Comparison of ENCODE assay signal across 23 cellular contexts in genomic region chr2:260507-261161, GRCh38. TPM values are rescaled to one million over a fixed set of nuclear protein-coding genes. Genes with fewer than 3 reads are reported as not detected.
DNase-seq lines count a peak whose midpoint lies in the region; ATAC-seq and TF ChIP-seq lines count a peak whose summit lies in the region.
"Had no signal": no experiment of that assay in that cellular context is flagged by ENCODE, and none has a peak within 500 bp of the region (broad histone marks: within the 10 kb centered on the region; RNA-seq: fewer than 3 reads in every experiment).

No MANE protein-coding gene starts in this region.

- H3K4me3 ChIP-seq in IMR-90 (ENCODE audit: insufficient read depth, low read depth, low read length) (no peak overlapping the region), coronary artery (no peak overlapping the region)
- H3K4me3 ChIP-seq: colonic mucosa, HAP-1, sigmoid colon, testis had no signal

- in situ Hi-C loops in IMR-90 (cut with MboI; ENCODE audit: low sequenced_read_pairs) = no loop called here

- no peak overlapping the region for H4K91ac ChIP-seq in IMR-90 (ENCODE audit: insufficient read depth, low read depth, low read length)

- H3K9me3 ChIP-seq in IMR-90 (ENCODE audit: control insufficient read depth, insufficient read depth, low read length) = no peaks in the 10 kb centered on the region
- H3K9me3 ChIP-seq: colonic mucosa, testis had no signal

- no peak overlapping the region for H3K56ac ChIP-seq in IMR-90 (ENCODE audit: extremely low read depth, insufficient read depth, low read length)

- H3K27me3 ChIP-seq in IMR-90 (ENCODE audit: control insufficient read depth, insufficient read depth, low read length) = no peaks in the 10 kb centered on the region
- H3K27me3 ChIP-seq: colonic mucosa, sigmoid colon, testis had no signal

- no peak overlapping the region for H4K5ac ChIP-seq in IMR-90 (ENCODE audit: low read depth, low read length)

- no peak overlapping the region for H2AFZ ChIP-seq in IMR-90 (replicated peaks; ENCODE audit: low read length, poor library complexity)

- H3K14ac ChIP-seq in IMR-90 (replicated peaks; ENCODE audit: low read depth, low read length) = no peak overlapping the region

- no peak overlapping the region for H3K23ac ChIP-seq in IMR-90 (ENCODE audit: low read depth, low read length)

- H2BK20ac ChIP-seq in IMR-90 (ENCODE audit: low read depth, low read length) = peak overlapping the region; percentile 20; the same call in 1 of the 2 replicates

- intact Hi-C loops in IMR-90 (cut with micrococcal nuclease) = loop anchor here (1.0 to 5.0 kb wide), 3 partner anchors 14 to 417 kb away; partner anchors contain the start of gene TMEM18

- no TSS peak for BruUV-seq in IMR-90 (replicated peaks; lab: Mats Ljungman, UMichigan)

- H3K9me1 ChIP-seq in IMR-90 (ENCODE audit: insufficient read depth, low read length) = no peaks in the 10 kb centered on the region; the same call in 1 of the 2 replicates

- H2BK15ac ChIP-seq in IMR-90 (ENCODE audit: low read depth, low read length) = no peak overlapping the region

- 0% methylated on average over 1 of the region's 6 CpGs; no CpG with 5 or more reads in 1 of the 2 experiments for WGBS in IMR-90 (ENCODE audit: extremely low coverage in 2 of 2, insufficient read length in 1 of 2), 2 experiments

- H3K79me1 ChIP-seq in IMR-90 (ENCODE audit: low read depth in 1 of 2, low read length in 2 of 2) = peaks cover 11 to 19% of the 10 kb centered on the region in 2 experiments

- no peaks in the 10 kb centered on the region for H4K20me1 ChIP-seq in IMR-90 (ENCODE audit: insufficient read depth, low read length)

- peaks cover 10% of the 10 kb centered on the region for H3K4me1 ChIP-seq in IMR-90 (ENCODE audit: control insufficient read depth, insufficient read depth, low read length)
- H3K4me1 ChIP-seq: colonic mucosa, HAP-1 had no signal

- H3K36me3 ChIP-seq in IMR-90 (ENCODE audit: control insufficient read depth, insufficient read depth, low read length) = no peaks in the 10 kb centered on the region
- H3K36me3 ChIP-seq: colonic mucosa, HAP-1 had no signal

- H3K4ac ChIP-seq in IMR-90 (ENCODE audit: low read depth, low read length) = peak overlapping the region; percentile 46

- no peak for TF ChIP-seq CTCF in IMR-90 (conservative IDR thresholded peaks at IDR 0.05; ENCODE audit: low read depth, low read length)
- no peak for TF ChIP-seq CTCF in coronary artery (IDR thresholded peaks at IDR 0.05)

- H3K9ac ChIP-seq in IMR-90 (ENCODE audit: low read depth, low read length) = no peak overlapping the region

- H2AK5ac ChIP-seq in IMR-90 (ENCODE audit: low read depth, low read length) = no peak overlapping the region

- H2AK9ac ChIP-seq in IMR-90 (replicated peaks; ENCODE audit: low read depth, low read length, poor library complexity) = no peak overlapping the region

- H3K18ac ChIP-seq in IMR-90 (ENCODE audit: low read depth, low read length) = peak overlapping the region; percentile 1; the same call in 1 of the 2 replicates

- peak overlapping the region in 1 of 2 experiments; percentile 14; a peak in 1 of 4 replicates for H4K8ac ChIP-seq in IMR-90 (ENCODE audit: low read depth in 2 of 2, low read length in 2 of 2)

- peak overlapping the region; percentile 16; the same call in 1 of the 2 replicates for H2BK120ac ChIP-seq in IMR-90 (ENCODE audit: low read depth, low read length)

- no peak for TF ChIP-seq RAD21 in IMR-90 (IDR thresholded peaks at IDR 0.05; ENCODE audit: low read length)

- no peak overlapping the region for H2BK5ac ChIP-seq in IMR-90 (ENCODE audit: low read depth, low read length, poor library complexity, severe bottlenecking)

- peak; percentile 64 for ATAC-seq in IMR-90 (ENCODE audit: low read depth)
- ATAC-seq: activated CD8-positive, alpha-beta memory T cell treated with anti-CD3 and anti-CD28 coated beads, Interleukin-2, amount 10 ng/mL, durations not matched to agents 7 days and 5 days; CD8-positive, alpha-beta T cell; naive thymus-derived CD4-positive, alpha-beta T cell had no signal

- POLR2A ChIA-PET in IMR-90 (lab: Charles Lee; ENCODE audit: unreplicated experiment) = no interaction called here

- H3K27ac ChIP-seq in IMR-90 (ENCODE audit: insufficient read depth, low read length) (peak overlapping the region; percentile 74; the same call in 1 of the 2 replicates), coronary artery (no peak overlapping the region)
- H3K27ac ChIP-seq: colonic mucosa, sigmoid colon, testis had no signal

- peak; percentile 28 for DNase-seq in Ammon's horn (ENCODE audit: low spot score)
- DNase-seq in IMR-90 = peak; percentile 86
- DNase-seq in fibroblast of peridontal ligament (ENCODE audit: extremely low read depth) = peak; percentile 11
- DNase-seq in medulla oblongata (ENCODE audit: extremely low spot score) = peak; percentile 59
- DNase-seq in RPMI8226 = no peak
- no peak for DNase-seq in coronary artery (ENCODE audit: low spot score)
- DNase-seq in middle frontal gyrus (ENCODE audit: extremely low spot score, low spot score) = no peak
- no peak for DNase-seq in activated CD8-positive, alpha-beta memory T cell treated with anti-CD3 and anti-CD28 coated beads, Interleukin-2, amount 50 U/mL, for 4 hours
- DNase-seq: ACHN; activated CD8-positive, alpha-beta memory T cell treated with anti-CD3 and anti-CD28 coated beads, Interleukin-2, amount 10 ng/mL, durations not matched to agents 7 days and 5 days; activated naive CD8-positive, alpha-beta T cell treated with anti-CD3 and anti-CD28 coated beads for 36 hours; CD8-positive, alpha-beta T cell; colonic mucosa; DND-41; hippocampal formation; naive thymus-derived CD4-positive, alpha-beta T cell; NCI-H1417; sigmoid colon; T1000; testis had no signal

- H3K4me2 ChIP-seq in IMR-90 (ENCODE audit: low read depth, low read length) = peak overlapping the region; percentile 34

- TF ChIP-seq POLR2A in IMR-90 (IDR thresholded peaks at IDR 0.05; ENCODE audit: low read depth, low read length) = no peak

- CTCF ChIA-PET in IMR-90 (lab: Yijun Ruan, JAX) = interaction anchor here (0.6 to 2.2 kb wide), 3 partner anchors 14 to 239 kb away, joined by 4 to 5 read pairs (median 5); no protein-coding TSS in a partner anchor

- dilution Hi-C loops in IMR-90 (cut with HindIII; ENCODE audit: low sequenced_read_pairs, unreplicated experiment) = no loop called here

TF ChIP-seq in IMR-90, 13 proteins besides CTCF, POLR2A, EP300 and RAD21:
- TF ChIP-seq RCOR1 (IDR thresholded peaks at IDR 0.05; ENCODE audit: insufficient replicate concordance, low read length) (peak; percentile 54), MAFK (IDR thresholded peaks at IDR 0.05; ENCODE audit: low read depth, low read length) (0 out of 2 replicates have a peak, but pooled peaks have one; percentile 4), CHD1 (IDR thresholded peaks at IDR 0.05; ENCODE audit: low read depth, low read length) (no peak), NFE2L2 (IDR thresholded peaks at IDR 0.05; ENCODE audit: low read depth, low read length) (peak; percentile 22; the same call in 1 of the 2 replicates), BHLHE40 (IDR thresholded peaks at IDR 0.05; ENCODE audit: low read depth, low read length) (peak; percentile 59; the same call in 1 of the 2 replicates), ELK1 (IDR thresholded peaks at IDR 0.05; ENCODE audit: borderline replicate concordance, low read depth, low read length) (no peak)
TF ChIP-seq in IMR-90: peak in this region for 4.

RNA-seq across cellular contexts. Expression of gene SH3YL1, which starts 3.2 kb away (rescaled TPM):
- total RNA-seq in IMR-90 (2012; rRNA removed) = 18.1 and 25.3 TPM in 2 replicates
- polyA plus RNA-seq in IMR-90 (2012; rRNA removed) = 15.5 and 21.2 TPM in 2 replicates
- 4.0 and 11.3 TPM in 2 replicates for polyA plus RNA-seq in IMR-90 (2012; cell fraction: cytosol; rRNA removed)
- polyA plus RNA-seq in IMR-90 (2012; cell fraction: nucleus; rRNA removed; ENCODE audit: low replicate concordance) = 24.3 and 117 TPM in 2 replicates

RNA-seq across cellular contexts. Expression of gene ACP1, which starts 4.1 kb away (rescaled TPM):
- total RNA-seq in IMR-90 (2012; rRNA removed) = 85.7 and 123 TPM in 2 replicates
- polyA plus RNA-seq in IMR-90 (2012; rRNA removed) = 89.6 and 104 TPM in 2 replicates
- 27.0 and 53.3 TPM in 2 replicates for polyA plus RNA-seq in IMR-90 (2012; cell fraction: cytosol; rRNA removed)
- 18.7 and 88.2 TPM in 2 replicates for polyA plus RNA-seq in IMR-90 (2012; cell fraction: nucleus; rRNA removed; ENCODE audit: low replicate concordance)

RNA-seq across cellular contexts. Expression of gene ALKAL2, which starts 27.3 kb away (rescaled TPM):
- not detected in 2 replicates for total RNA-seq in IMR-90 (2012; rRNA removed)
- polyA plus RNA-seq in IMR-90 (2012; rRNA removed) = not detected in 2 replicates
- 0.51 TPM in 1 of 2 replicates, not detected in the other for polyA plus RNA-seq in IMR-90 (2012; cell fraction: cytosol; rRNA removed)
- 0.21 TPM in 1 of 2 replicates, not detected in the other for polyA plus RNA-seq in IMR-90 (2012; cell fraction: nucleus; rRNA removed; ENCODE audit: low replicate concordance)
- total RNA-seq: activated CD8-positive, alpha-beta memory T cell treated with anti-CD3 and anti-CD28 coated beads, Interleukin-2, amount 10 ng/mL, durations not matched to agents 7 days and 5 days; activated naive CD8-positive, alpha-beta T cell treated with anti-CD3 and anti-CD28 coated beads for 36 hours; HT1080; NCI-H460 had no signal

Comparison
In these comparisons a context has a peak if more than half of its experiments do, and no peak if none do; other contexts are left out.
1. DNase-seq: peak in Ammon's horn (single experiment), IMR-90 (single experiment), fibroblast of peridontal ligament (single experiment) and medulla oblongata (single experiment); none in RPMI8226 (single experiment), coronary artery (single experiment), middle frontal gyrus (single experiment) and activated CD8-positive, alpha-beta memory T cell treated with anti-CD3 and anti-CD28 coated beads, Interleukin-2, amount 50 U/mL, for 4 hours (single experiment).